In genomic region chr4:26936284-26937065, GRCh38 we compare ENCODE assay signal across 14 cellular contexts.
A peak's percentile ranks its signal among the peaks of the same experiment; 100 is the strongest.
DNase-seq lines count a peak whose midpoint lies in the region; ATAC-seq and TF ChIP-seq lines count a peak whose summit lies in the region.
"Had no signal": no experiment of that assay in that cellular context is flagged by ENCODE, and none has a peak within 500 bp of the region (broad histone marks: within the 10 kb centered on the region; RNA-seq: fewer than 3 reads in every experiment).

No MANE protein-coding gene starts in this region.

- CTCF ChIA-PET in CD8-positive, alpha-beta T cell (lab: Charles Lee), result no interaction called here

- no peaks in the 10 kb centered on the region for H3K9me3 ChIP-seq in CD8-positive, alpha-beta T cell (ENCODE audit: low read length)
- no peaks in the 10 kb centered on the region for H3K9me3 ChIP-seq in MG63
- no peaks in the 10 kb centered on the region for H3K9me3 ChIP-seq in sigmoid colon
- H3K9me3 ChIP-seq: Caco-2, SJCRH30, thyroid gland had no signal

- no peaks in the 10 kb centered on the region for H3K27me3 ChIP-seq in CD8-positive, alpha-beta T cell (ENCODE audit: insufficient read depth, low read length)
- H3K27me3 ChIP-seq in MG63 (no peaks in the 10 kb centered on the region), sigmoid colon (no peaks in the 10 kb centered on the region)
- H3K27me3 ChIP-seq: SJCRH30, thyroid gland had no signal

- ATAC-seq in CD8-positive, alpha-beta T cell, result peak; percentile 62
- ATAC-seq in GM18858 (IDR thresholded peaks at IDR 0.05; ENCODE audit: unreplicated experiment), result no peak

- TF ChIP-seq POLR2A in sigmoid colon (IDR thresholded peaks at IDR 0.05), result no peak

- no peak for TF ChIP-seq CTCF in CD8-positive, alpha-beta T cell (IDR thresholded peaks at IDR 0.05)
- no peak for TF ChIP-seq CTCF in sigmoid colon (IDR thresholded peaks at IDR 0.05)

- peaks cover 47% of the 10 kb centered on the region for H3K4me1 ChIP-seq in CD8-positive, alpha-beta T cell (ENCODE audit: insufficient read depth, low read length)
- no peaks in the 10 kb centered on the region for H3K4me1 ChIP-seq in sigmoid colon

- no peaks in the 10 kb centered on the region for H3K27me3 Mint-ChIP-seq in CD8-positive, alpha-beta T cell (ENCODE audit: low read depth)
- H3K27me3 Mint-ChIP-seq in dendritic cell treated with granulocyte-macrophage colony-stimulating factor and Interleukin-4, amounts not matched to agents 40 ng/mL and 50 ng/mL, for 4 days, result no peaks in the 10 kb centered on the region

- H3K36me3 ChIP-seq in CD8-positive, alpha-beta T cell (ENCODE audit: insufficient read depth, low read length), result no peaks in the 10 kb centered on the region
- H3K36me3 ChIP-seq in MG63 (no peaks in the 10 kb centered on the region), sigmoid colon (no peaks in the 10 kb centered on the region)
- H3K36me3 ChIP-seq: thyroid gland had no signal

- peak overlapping the region; percentile 15 for H3K27ac Mint-ChIP-seq in CD8-positive, alpha-beta T cell
- peak overlapping the region; percentile 71 for H3K27ac Mint-ChIP-seq in dendritic cell treated with granulocyte-macrophage colony-stimulating factor and Interleukin-4, amounts not matched to agents 40 ng/mL and 50 ng/mL, for 4 days

- H3K9me3 Mint-ChIP-seq in CD8-positive, alpha-beta T cell, result no peaks in the 10 kb centered on the region
- H3K9me3 Mint-ChIP-seq in dendritic cell treated with granulocyte-macrophage colony-stimulating factor and Interleukin-4, amounts not matched to agents 40 ng/mL and 50 ng/mL, for 4 days, result no peaks in the 10 kb centered on the region

- no peak for TF ChIP-seq EP300 in sigmoid colon (IDR thresholded peaks at IDR 0.05)

- H3K4me3 Mint-ChIP-seq in CD8-positive, alpha-beta T cell, result no peak overlapping the region
- no peak overlapping the region for H3K4me3 Mint-ChIP-seq in dendritic cell treated with granulocyte-macrophage colony-stimulating factor and Interleukin-4, amounts not matched to agents 40 ng/mL and 50 ng/mL, for 4 days

- no peak overlapping the region for H3K27ac ChIP-seq in CD8-positive, alpha-beta T cell (ENCODE audit: low read depth, low read length)
- H3K27ac ChIP-seq in sigmoid colon, result no peak overlapping the region
- H3K27ac ChIP-seq: SJCRH30, thyroid gland had no signal

- DNase-seq in CD8-positive, alpha-beta T cell, result no peak
- DNase-seq in MG63 (peak; percentile 30), myocyte (ENCODE audit: low read depth) (peak; percentile 35), sigmoid colon (no peak), AG08395 (ENCODE audit: low spot score) (no peak), occipital lobe (lab: John Stamatoyannopoulos, UW) (no peak)
- DNase-seq: Caco-2; glutamatergic neuron; NCI-H1930; stimulated activated CD4-positive, alpha-beta T cell treated with anti-CD3 and anti-CD28 coated beads, Interleukin-2, amount 100 ng/mL, for 24 hours; thyroid gland had no signal

- peaks cover 74% of the 10 kb centered on the region for H3K4me1 Mint-ChIP-seq in CD8-positive, alpha-beta T cell (ENCODE audit: low read depth)
- H3K4me1 Mint-ChIP-seq in dendritic cell treated with granulocyte-macrophage colony-stimulating factor and Interleukin-4, amounts not matched to agents 40 ng/mL and 50 ng/mL, for 4 days (ENCODE audit: low read depth), result peaks cover 42% of the 10 kb centered on the region

- 88 to 92% methylated on average over 5 of the region's 5 CpGs for WGBS in sigmoid colon, 2 donors

- H3K36me3 Mint-ChIP-seq in CD8-positive, alpha-beta T cell, result peaks cover 2% of the 10 kb centered on the region
- peaks cover 8% of the 10 kb centered on the region for H3K36me3 Mint-ChIP-seq in dendritic cell treated with granulocyte-macrophage colony-stimulating factor and Interleukin-4, amounts not matched to agents 40 ng/mL and 50 ng/mL, for 4 days (ENCODE audit: low read depth)

- POLR2A ChIA-PET in CD8-positive, alpha-beta T cell (lab: Charles Lee), result no interaction called here

- H3K4me3 ChIP-seq in CD8-positive, alpha-beta T cell (ENCODE audit: low read depth, low read length), result no peak overlapping the region
- H3K4me3 ChIP-seq in MG63, result no peak overlapping the region
- no peak overlapping the region for H3K4me3 ChIP-seq in sigmoid colon
- H3K4me3 ChIP-seq: SJCRH30, thyroid gland had no signal

- intact Hi-C loops in CD8-positive, alpha-beta T cell (cut with DNase I, micrococcal nuclease), result loop anchor here in 1 of 2 experiments (2.0 to 5.0 kb wide), 3 partner anchors 30 to 74 kb away; partner anchors contain the start of gene STIM2
- intact Hi-C loops in dendritic cell treated with granulocyte-macrophage colony-stimulating factor and Interleukin-4, amounts not matched to agents 40 ng/mL and 50 ng/mL, for 4 days (cut with micrococcal nuclease), result no loop called here
- intact Hi-C loops in sigmoid colon (cut with DNase I), result no loop called here

Comparison
In these comparisons a context has a peak if more than half of its experiments do, and no peak if none do; other contexts are left out.
1. DNase-seq: peak in MG63 (single experiment) and myocyte (single experiment); none in CD8-positive, alpha-beta T cell (0 of 7), sigmoid colon (single experiment), AG08395 (single experiment) and occipital lobe (single experiment).